9 cellular contexts compared by ENCODE assay signal in genomic region chr1:243508303-243508713, GRCh38.
DNase-seq lines count a peak whose midpoint lies in the region; ATAC-seq and TF ChIP-seq lines count a peak whose summit lies in the region.
"Had no signal": no experiment of that assay in that cellular context is flagged by ENCODE, and none has a peak within 500 bp of the region (broad histone marks: within the 10 kb centered on the region; RNA-seq: fewer than 3 reads in every experiment).

No MANE protein-coding gene starts in this region.

- H3K4me1 Mint-ChIP-seq in activated B cell treated with CpG ODN at 0.5 μM for 24 hours (peaks cover 46% of the 10 kb centered on the region), neural crest cell (peaks cover 39% of the 10 kb centered on the region)

- H3K9me3 Mint-ChIP-seq in activated B cell treated with CpG ODN at 0.5 μM for 24 hours (no peaks in the 10 kb centered on the region), neural crest cell (peaks cover 2% of the 10 kb centered on the region)

- no peaks in the 10 kb centered on the region for H3K27me3 Mint-ChIP-seq in activated B cell treated with CpG ODN at 0.5 μM for 24 hours
- H3K27me3 Mint-ChIP-seq in neural crest cell (ENCODE audit: low read depth) = no peaks in the 10 kb centered on the region

- TF ChIP-seq CTCF in activated B cell treated with CpG ODN at 0.5 μM for 24 hours (IDR thresholded peaks at IDR 0.05) = no peak
- no peak for TF ChIP-seq CTCF in neural crest cell (conservative IDR thresholded peaks at IDR 0.05)

- POLR2A ChIA-PET in activated B cell treated with CpG ODN at 0.5 μM for 24 hours (lab: Charles Lee) = interaction anchor here (0.6 to 2.3 kb wide), 5 partner anchors 12 to 812 kb away, joined by 3 to 8 read pairs (median 7); no protein-coding TSS in a partner anchor

- H3K27ac Mint-ChIP-seq in activated B cell treated with CpG ODN at 0.5 μM for 24 hours = peak overlapping the region; percentile 73
- H3K27ac Mint-ChIP-seq in neural crest cell (ENCODE audit: unreplicated experiment) = peak overlapping the region; percentile 23

- ATAC-seq in GM19043 (IDR thresholded peaks at IDR 0.05; ENCODE audit: low read depth, unreplicated experiment) (peak; percentile 85), HG02642 (IDR thresholded peaks at IDR 0.05; ENCODE audit: poor library complexity, unreplicated experiment) (peak; percentile 77), activated B cell treated with CpG ODN at 0.5 μM for 24 hours (ENCODE audit: low read depth) (peak; percentile 84)

- H3K4me3 Mint-ChIP-seq in activated B cell treated with CpG ODN at 0.5 μM for 24 hours (peak overlapping the region; percentile 72), neural crest cell (no peak overlapping the region)

- H3K36me3 Mint-ChIP-seq in activated B cell treated with CpG ODN at 0.5 μM for 24 hours (ENCODE audit: low read depth) (peaks cover 28% of the 10 kb centered on the region), neural crest cell (ENCODE audit: low read depth) (peaks cover 15% of the 10 kb centered on the region)

- peak; percentile 37 for DNase-seq in activated B cell treated with CpG ODN at 0.5 μM for 24 hours
- no peak for DNase-seq in neural crest cell (ENCODE audit: low read depth, low spot score)
- DNase-seq in NCI-H2227 treated with DMSO at 0.1 percent for 48 hours (lab: John Stamatoyannopoulos, UW) = no peak
- no peak for DNase-seq in NK-92 treated with Interleukin-12 subunit alpha and Interleukin-12 subunit beta, amount 100 ng/mL, for 24 hours (lab: John Stamatoyannopoulos, UW)
- DNase-seq in glomerular visceral epithelial cell (ENCODE audit: extremely low spot score) = no peak
- DNase-seq in HUDEP-2 (lab: John Stamatoyannopoulos, UW; ENCODE audit: unreplicated experiment in 76 of 76) = no peak
- DNase-seq: SHP77 had no signal

- intact Hi-C loops in activated B cell treated with CpG ODN at 0.5 μM for 24 hours (cut with micrococcal nuclease) = loop anchor here (5.0 kb wide), 1 partner anchor 89 kb away; no protein-coding TSS in a partner anchor

- CTCF ChIA-PET in activated B cell treated with CpG ODN at 0.5 μM for 24 hours (lab: Charles Lee) = interaction anchor here (0.7 kb wide), 1 partner anchor 164 kb away, joined by 4 read pairs; no protein-coding TSS in a partner anchor
